Comparison of ENCODE assay signal across 8 cellular contexts in genomic region chr15:31442203-31443090, GRCh38.
DNase-seq lines count a peak whose midpoint lies in the region; ATAC-seq and TF ChIP-seq lines count a peak whose summit lies in the region.

No MANE protein-coding gene starts in this region.

- H3K27me3 ChIP-seq in OCI-LY3 (ENCODE audit: low read depth, low read length) (no peaks in the 10 kb centered on the region), MM.1S (replicated peaks; ENCODE audit: insufficient read depth, low read length) (no peaks in the 10 kb centered on the region)

- H3F3A ChIP-seq in MM.1S (ENCODE audit: insufficient read depth, low read length) = peaks cover 14% of the 10 kb centered on the region

- no peaks in the 10 kb centered on the region for H3K36me3 ChIP-seq in OCI-LY3 (replicated peaks; ENCODE audit: low read depth, low read length)
- no peaks in the 10 kb centered on the region for H3K36me3 ChIP-seq in MM.1S (replicated peaks; ENCODE audit: insufficient read depth, low read length)

- H3K4me3 ChIP-seq in OCI-LY3 (ENCODE audit: low read length) = no peak overlapping the region
- no peak overlapping the region for H3K4me3 ChIP-seq in skeletal muscle cell (ENCODE audit: low read depth, low read length)
- no peak overlapping the region for H3K4me3 ChIP-seq in MM.1S (ENCODE audit: low read length)

- H3K9me3 ChIP-seq in OCI-LY3 (ENCODE audit: insufficient read depth, low read length) = peaks cover 3% of the 10 kb centered on the region; the same call in 1 of the 2 replicates
- H3K9me3 ChIP-seq in MM.1S (replicated peaks; ENCODE audit: insufficient read depth, low read length) = no peaks in the 10 kb centered on the region

- no peaks in the 10 kb centered on the region for H4K20me1 ChIP-seq in OCI-LY3 (ENCODE audit: insufficient read depth, low read length)
- H4K20me1 ChIP-seq in MM.1S (ENCODE audit: insufficient read depth, low read length) = no peaks in the 10 kb centered on the region

- DNase-seq in GM04504 (ENCODE audit: low read depth) (peak; percentile 84), skeletal muscle cell (ENCODE audit: low read depth) (peak; percentile 77), NCI-H1048 (lab: John Stamatoyannopoulos, UW) (no peak), MM.1S (no peak), NCI-H2081 treated with DMSO at 0.1 percent for 48 hours (lab: John Stamatoyannopoulos, UW) (no peak), NCI-H1417 treated with DMSO at 0.1 percent for 48 hours (lab: John Stamatoyannopoulos, UW) (no peak)

- no peaks in the 10 kb centered on the region for H3K9me2 ChIP-seq in MM.1S (replicated peaks; ENCODE audit: insufficient read depth, low read length)

- H2AFZ ChIP-seq in OCI-LY3 (ENCODE audit: low read depth, low read length) = 0 out of 2 replicates have a peak overlapping the region, but pooled peaks have one; percentile 20
- no peak overlapping the region for H2AFZ ChIP-seq in MM.1S (ENCODE audit: low read length)

- H3K79me2 ChIP-seq in OCI-LY3 (ENCODE audit: low read length) = no peaks in the 10 kb centered on the region
- H3K79me2 ChIP-seq in MM.1S (ENCODE audit: low read length) = no peaks in the 10 kb centered on the region

- TF ChIP-seq CTCF in OCI-LY3 (IDR thresholded peaks at IDR 0.05; ENCODE audit: low read depth, low read length) (no peak), MM.1S (IDR thresholded peaks at IDR 0.05; ENCODE audit: low read length) (no peak)

- peak; percentile 26 for ATAC-seq in esophagus mucosa

- H3K27ac ChIP-seq in OCI-LY3 (ENCODE audit: low read length) (no peak overlapping the region), MM.1S (ENCODE audit: low read length) (no peak overlapping the region)

- peaks cover 28% of the 10 kb centered on the region for H3K4me1 ChIP-seq in OCI-LY3 (ENCODE audit: low read length)
- H3K4me1 ChIP-seq in MM.1S (ENCODE audit: low read length) = peaks cover 26% of the 10 kb centered on the region

- H3K4me2 ChIP-seq in OCI-LY3 (ENCODE audit: low read length) = peak overlapping the region; percentile 8; the same call in 1 of the 2 replicates
- no peak overlapping the region for H3K4me2 ChIP-seq in MM.1S (ENCODE audit: low read depth, low read length)

- H3K9ac ChIP-seq in OCI-LY3 (ENCODE audit: low read length) = no peak overlapping the region
- no peak overlapping the region for H3K9ac ChIP-seq in MM.1S (ENCODE audit: low read length)

Comparison
In these comparisons a context has a peak if more than half of its experiments do, and no peak if none do; other contexts are left out.
1. DNase-seq: peak in GM04504 (single experiment) and skeletal muscle cell (single experiment); none in NCI-H1048 (single experiment), MM.1S (single experiment), NCI-H2081 treated with DMSO at 0.1 percent for 48 hours (single experiment) and NCI-H1417 treated with DMSO at 0.1 percent for 48 hours (single experiment).